ENCODE assay signal across 22 cellular contexts in genomic region chr5:2169417-2169787, GRCh38.
DNase-seq lines count a peak whose midpoint lies in the region; ATAC-seq and TF ChIP-seq lines count a peak whose summit lies in the region.
"Had no signal": no experiment of that assay in that cellular context is flagged by ENCODE, and none has a peak within 500 bp of the region (broad histone marks: within the 10 kb centered on the region; RNA-seq: fewer than 3 reads in every experiment).

No MANE protein-coding gene starts in this region.

- ATAC-seq in Right ventricle myocardium superior (ENCODE audit: poor library complexity) (no peak), heart right ventricle (no peak)
- ATAC-seq: CD8-positive, alpha-beta T cell; GM12878 had no signal

- H3K36me3 ChIP-seq in heart right ventricle: no peaks in the 10 kb centered on the region
- H3K36me3 ChIP-seq: BLaER1, HAP-1 had no signal

- H3K27ac ChIP-seq in heart right ventricle (no peak overlapping the region), RWPE1 (no peak overlapping the region)
- H3K27ac ChIP-seq: 22Rv1, BLaER1, C4-2B had no signal

- no peaks in the 10 kb centered on the region for H3K9me3 ChIP-seq in heart right ventricle
- H3K9me3 ChIP-seq: BLaER1, Caco-2, HAP-1 had no signal

- 77 to 82% methylated on average over 10 of the region's 10 CpGs for WGBS in heart right ventricle, 2 donors

- H3K9me3 Mint-ChIP-seq in glutamatergic neuron (ENCODE audit: unreplicated experiment): peaks cover 4% of the 10 kb centered on the region
- no peaks in the 10 kb centered on the region for H3K9me3 Mint-ChIP-seq in nephron progenitor cell
- H3K9me3 Mint-ChIP-seq: CD8-positive, alpha-beta T cell had no signal

- H3K27me3 ChIP-seq in heart right ventricle: peaks cover 0 to 59% (median 43%) of the 10 kb centered on the region in 7 donors
- H3K27me3 ChIP-seq: BLaER1 had no signal

- POLR2A ChIA-PET in RWPE1 (lab: Yijun Ruan, JAX; ENCODE audit: low non-redundant PET): no interaction called here

- DNase-seq in Right ventricle myocardium superior (peak; percentile 15), heart right ventricle (no peak), glutamatergic neuron (no peak), nephron progenitor cell (no peak), posterior vena cava (ENCODE audit: low spot score) (peak; percentile 58), NCI-H2107 (lab: John Stamatoyannopoulos, UW) (no peak), RWPE1 (ENCODE audit: low spot score) (no peak), foreskin fibroblast (no peak)
- DNase-seq: Caco-2; CD4-positive, CD25-positive, alpha-beta regulatory T cell; CD8-positive, alpha-beta T cell; DMS79; EL; GDM1; GOT3; HFFc6 had no signal

- peaks cover 41% of the 10 kb centered on the region for H3K4me1 Mint-ChIP-seq in glutamatergic neuron (ENCODE audit: low read depth, unreplicated experiment)
- peaks cover 99% of the 10 kb centered on the region for H3K4me1 Mint-ChIP-seq in nephron progenitor cell
- H3K4me1 Mint-ChIP-seq: B cell; CD4-positive, CD25-positive, alpha-beta regulatory T cell had no signal

- H3K36me3 Mint-ChIP-seq in glutamatergic neuron (ENCODE audit: unreplicated experiment) (no peaks in the 10 kb centered on the region), nephron progenitor cell (ENCODE audit: low read depth) (no peaks in the 10 kb centered on the region)
- H3K36me3 Mint-ChIP-seq: CD4-positive, CD25-positive, alpha-beta regulatory T cell; CD8-positive, alpha-beta T cell had no signal

- CTCF ChIA-PET in RWPE1 (lab: Yijun Ruan, JAX): no interaction called here

- H3K4me3 ChIP-seq in heart right ventricle (no peak overlapping the region), foreskin fibroblast (ENCODE audit: low read depth in 1 of 2, low read length in 2 of 2) (no peak overlapping the region)
- H3K4me3 ChIP-seq: BLaER1, GM12878, HAP-1 had no signal

- H3K4me1 ChIP-seq in heart right ventricle: no peaks in the 10 kb centered on the region
- H3K4me1 ChIP-seq: Caco-2, HAP-1 had no signal

- H3K27me3 Mint-ChIP-seq in glutamatergic neuron (ENCODE audit: unreplicated experiment): no peaks in the 10 kb centered on the region
- peaks cover 20% of the 10 kb centered on the region for H3K27me3 Mint-ChIP-seq in nephron progenitor cell (ENCODE audit: low read depth, poor library complexity)

- peak overlapping the region; percentile 55 for H3K27ac Mint-ChIP-seq in glutamatergic neuron (ENCODE audit: unreplicated experiment)
- H3K27ac Mint-ChIP-seq in nephron progenitor cell: peak overlapping the region; percentile 12
- H3K27ac Mint-ChIP-seq: B cell; CD4-positive, CD25-positive, alpha-beta regulatory T cell; CD8-positive, alpha-beta T cell; HFFc6 had no signal

- H3K4me3 Mint-ChIP-seq in glutamatergic neuron (ENCODE audit: unreplicated experiment): no peak overlapping the region
- peak overlapping the region; percentile 37 for H3K4me3 Mint-ChIP-seq in nephron progenitor cell
- H3K4me3 Mint-ChIP-seq: B cell; CD4-positive, CD25-positive, alpha-beta regulatory T cell; CD8-positive, alpha-beta T cell; HFFc6 had no signal

- intact Hi-C loops in Right ventricle myocardium superior (cut with DNase I) (no loop called here), heart right ventricle (cut with DNase I) (no loop called here), posterior vena cava (cut with DNase I) (no loop called here)

- TF ChIP-seq CTCF in heart right ventricle (IDR thresholded peaks at IDR 0.05): no peak
- no peak for TF ChIP-seq CTCF in glutamatergic neuron (IDR thresholded peaks at IDR 0.05; ENCODE audit: partially characterized antibody, unreplicated experiment)
- TF ChIP-seq CTCF in nephron progenitor cell (IDR thresholded peaks at IDR 0.05): no peak
- TF ChIP-seq CTCF in RWPE1 (conservative IDR thresholded peaks at IDR 0.05; ENCODE audit: low read depth): no peak
- TF ChIP-seq CTCF in foreskin fibroblast (IDR thresholded peaks at IDR 0.05; ENCODE audit: low read depth, low read length): no peak

Comparison
In these comparisons a context has a peak if more than half of its experiments do, and no peak if none do; other contexts are left out.
1. DNase-seq: peak in Right ventricle myocardium superior (single experiment) and posterior vena cava (single experiment); none in heart right ventricle (0 of 2), glutamatergic neuron (single experiment), nephron progenitor cell (single experiment), NCI-H2107 (single experiment), RWPE1 (single experiment) and foreskin fibroblast (0 of 2).